In the genomic region with DNA sequence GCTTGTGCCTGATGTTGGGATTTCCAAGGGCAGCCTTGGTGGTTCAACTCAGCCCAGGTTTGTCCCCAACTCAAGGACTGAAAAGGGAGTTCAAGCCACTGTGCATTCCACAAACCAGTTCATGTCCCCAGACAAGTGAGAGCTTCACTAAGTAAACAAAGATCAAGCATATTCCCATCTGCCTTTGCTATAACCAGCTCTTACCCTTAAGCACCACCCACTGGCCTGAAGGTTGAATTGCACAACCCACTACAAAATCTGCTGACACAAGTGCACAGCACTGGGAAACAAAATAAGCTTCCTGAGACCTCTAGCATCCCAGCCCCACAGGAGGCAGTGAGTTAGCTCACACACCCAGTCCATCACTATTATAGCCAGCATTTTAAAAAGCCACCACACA, we compare ENCODE assay signal across 8 cellular contexts.
A peak's percentile ranks its signal among the peaks of the same experiment; 100 is the strongest.
DNase-seq lines count a peak whose midpoint lies in the region; ATAC-seq, FAIRE-seq and TF ChIP-seq lines count a peak whose summit lies in the region.

No MANE protein-coding gene starts in this region.

- no peaks in the 10 kb centered on the region for H3K36me3 ChIP-seq in esophagus squamous epithelium

- no peaks in the 10 kb centered on the region for H3K36me3 Mint-ChIP-seq in activated naive CD8-positive, alpha-beta T cell treated with anti-CD3 and anti-CD28 coated beads for 36 hours

- peak; percentile 87 for ATAC-seq in GM19035 (IDR thresholded peaks at IDR 0.05; ENCODE audit: unreplicated experiment)
- ATAC-seq in HG03064 (IDR thresholded peaks at IDR 0.05; ENCODE audit: low read depth, unreplicated experiment): peak; percentile 85
- ATAC-seq in esophagus mucosa: peak; percentile 79

- no peak for FAIRE-seq in urothelium cell line (lab: Jason Lieb, UNC)

- no peak overlapping the region for H3K27ac Mint-ChIP-seq in activated naive CD8-positive, alpha-beta T cell treated with anti-CD3 and anti-CD28 coated beads for 36 hours

- DNase-seq in COLO668 (lab: John Stamatoyannopoulos, UW; ENCODE audit: unreplicated experiment): peak; percentile 22
- DNase-seq in NCI-H748 treated with DMSO at 0.1 percent for 48 hours (lab: John Stamatoyannopoulos, UW): peak; percentile 3
- DNase-seq in urothelium cell line (ENCODE audit: low spot score): peak; percentile 9
- DNase-seq in esophagus squamous epithelium (lab: John Stamatoyannopoulos, UW): no peak
- no peak for DNase-seq in activated naive CD8-positive, alpha-beta T cell treated with anti-CD3 and anti-CD28 coated beads for 36 hours

- no peak overlapping the region for H3K4me3 ChIP-seq in esophagus squamous epithelium

- H3K27ac ChIP-seq in esophagus squamous epithelium: no peak overlapping the region

- no peaks in the 10 kb centered on the region for H3K4me1 Mint-ChIP-seq in activated naive CD8-positive, alpha-beta T cell treated with anti-CD3 and anti-CD28 coated beads for 36 hours

- no peaks in the 10 kb centered on the region for H3K27me3 ChIP-seq in esophagus squamous epithelium

- intact Hi-C loops in esophagus squamous epithelium (cut with DNase I): no loop called here

- no peaks in the 10 kb centered on the region for H3K4me1 ChIP-seq in esophagus squamous epithelium

- no peak for TF ChIP-seq POLR2A in esophagus squamous epithelium (IDR thresholded peaks at IDR 0.05)

- H3K9me3 ChIP-seq in esophagus squamous epithelium: peaks cover 0 to 5% (median 0%) of the 10 kb centered on the region in 3 donors

- peaks cover 6% of the 10 kb centered on the region for H3K9me3 Mint-ChIP-seq in activated naive CD8-positive, alpha-beta T cell treated with anti-CD3 and anti-CD28 coated beads for 36 hours

- no peaks in the 10 kb centered on the region for H3K27me3 Mint-ChIP-seq in activated naive CD8-positive, alpha-beta T cell treated with anti-CD3 and anti-CD28 coated beads for 36 hours

- no peak overlapping the region for H3K4me3 Mint-ChIP-seq in activated naive CD8-positive, alpha-beta T cell treated with anti-CD3 and anti-CD28 coated beads for 36 hours

- peak in 1 of 6 experiments; percentile 41 for TF ChIP-seq CTCF in esophagus squamous epithelium (IDR thresholded peaks at IDR 0.05)

Comparison
In these comparisons a context has a peak if more than half of its experiments do, and no peak if none do; other contexts are left out.
1. DNase-seq: peak in COLO668 (single experiment), NCI-H748 treated with DMSO at 0.1 percent for 48 hours (single experiment) and urothelium cell line (single experiment); none in esophagus squamous epithelium (single experiment) and activated naive CD8-positive, alpha-beta T cell treated with anti-CD3 and anti-CD28 coated beads for 36 hours (single experiment).
2. Peak in every context shown above with its lines, with median percentiles within 50 percentile points of each other: ATAC-seq.